ENCODE assay signal across 28 cellular contexts in genomic region chr6:45086685-45087084, GRCh38.
DNase-seq lines count a peak whose midpoint lies in the region; ATAC-seq and TF ChIP-seq lines count a peak whose summit lies in the region.
"Had no signal": no experiment of that assay in that cellular context is flagged by ENCODE, and none has a peak within 500 bp of the region (broad histone marks: within the 10 kb centered on the region; RNA-seq: fewer than 3 reads in every experiment).

No MANE protein-coding gene starts in this region.

- peaks cover 23% of the 10 kb centered on the region for H3K4me1 Mint-ChIP-seq in HFFc6 (ENCODE audit: low read depth)
- peaks cover 14% of the 10 kb centered on the region for H3K4me1 Mint-ChIP-seq in activated T-helper 2 cell treated with anti-CD3 and anti-CD28 coated beads, Interferon-gamma antibody, Interleukin-2, Interleukin-4, amounts not matched to agents 10 μg/mL and 5 μg/mL and 100 μg/mL, durations not matched to agents 14 hours and 24 hours and 36 hours (ENCODE audit: low read depth)
- H3K4me1 Mint-ChIP-seq: GM23338, IgD-negative memory B cell, memory B cell, neural crest cell had no signal

- TF ChIP-seq POLR2A in vagina (IDR thresholded peaks at IDR 0.05): no peak

- no peaks in the 10 kb centered on the region for H3K9me3 Mint-ChIP-seq in HFFc6
- H3K9me3 Mint-ChIP-seq in activated T-helper 2 cell treated with anti-CD3 and anti-CD28 coated beads, Interferon-gamma antibody, Interleukin-2, Interleukin-4, amounts not matched to agents 10 μg/mL and 5 μg/mL and 100 μg/mL, durations not matched to agents 14 hours and 24 hours and 36 hours: peaks cover 11% of the 10 kb centered on the region
- H3K9me3 Mint-ChIP-seq: GM23338, IgD-negative memory B cell, memory B cell, neural crest cell had no signal

- no peak overlapping the region for H3K4me3 Mint-ChIP-seq in HFFc6
- H3K4me3 Mint-ChIP-seq in activated T-helper 2 cell treated with anti-CD3 and anti-CD28 coated beads, Interferon-gamma antibody, Interleukin-2, Interleukin-4, amounts not matched to agents 10 μg/mL and 5 μg/mL and 100 μg/mL, durations not matched to agents 14 hours and 24 hours and 36 hours (ENCODE audit: low read depth): no peak overlapping the region
- H3K4me3 Mint-ChIP-seq: activated CD4-positive, alpha-beta T cell treated with anti-CD3 and anti-CD28 coated beads, Interleukin-2, amount 10 ng/mL, durations not matched to agents 24 days and 14 days; CD4-positive, alpha-beta T cell; GM23338; IgD-negative memory B cell; memory B cell; neural crest cell had no signal

- TF ChIP-seq CTCF in HFFc6 (IDR thresholded peaks at IDR 0.05) (peak; percentile 71), RWPE2 (IDR thresholded peaks at IDR 0.05; ENCODE audit: poor library complexity, severe bottlenecking) (peak; percentile 36), epithelial cell of esophagus (IDR thresholded peaks at IDR 0.05; ENCODE audit: insufficient read depth, low read depth, low read length, missing control alignments) (no peak), retinal pigment epithelial cell (conservative IDR thresholded peaks at IDR 0.05; ENCODE audit: low read depth, low read length) (peak; percentile 3), vagina (IDR thresholded peaks at IDR 0.05) (no peak)

- no peak for DNase-seq in HFFc6
- DNase-seq in RWPE2 (ENCODE audit: low spot score): no peak
- peak; percentile 6 for DNase-seq in epithelial cell of esophagus (ENCODE audit: low read depth)
- DNase-seq in retinal pigment epithelial cell (ENCODE audit: low read depth): no peak
- no peak for DNase-seq in vagina (ENCODE audit: extremely low spot score in 2 of 2)
- no peak for DNase-seq in stimulated activated CD4-positive, alpha-beta T cell treated with anti-CD3 and anti-CD28 coated beads, Interleukin-12 subunit alpha, Interleukin-12 subunit beta, amount 100 ng/mL, for 4 hours
- no peak for DNase-seq in activated T-helper 2 cell treated with anti-CD3 and anti-CD28 coated beads, Interferon-gamma antibody, Interleukin-2, Interleukin-4, amounts not matched to agents 10 μg/mL and 5 μg/mL and 100 μg/mL, durations not matched to agents 14 hours and 24 hours and 36 hours (ENCODE audit: low spot score)
- DNase-seq: activated CD4-positive, alpha-beta T cell treated with anti-CD3 and anti-CD28 coated beads, Interleukin-2, amount 10 ng/mL, durations not matched to agents 24 days and 14 days; activated T-cell treated with anti-CD3 and anti-CD28 coated beads, Interleukin-2, amount 50 U/mL, for 1 hour; CD4-positive, alpha-beta T cell; cerebellar nuclear complex; gastrocnemius medialis; hippocampal formation; left cardiac atrium; NCI-H1105 treated with DMSO at 0.1 percent for 48 hours; NCI-H2081; NCI-H226; NCI-H69; stimulated activated naive CD4-positive, alpha-beta T cell treated with Interleukin-2 at 50 U/mL for 16 hours had no signal

- ATAC-seq in RWPE2 (ENCODE audit: low read depth) (no peak), HG03025 (IDR thresholded peaks at IDR 0.05; ENCODE audit: low FRiP score, unreplicated experiment) (no peak)
- ATAC-seq: esophagus mucosa, gastrocnemius medialis, GM23338, left cardiac atrium, sciatic nerve had no signal

- H3K36me3 Mint-ChIP-seq in HFFc6 (ENCODE audit: low read depth): no peaks in the 10 kb centered on the region
- peaks cover 10% of the 10 kb centered on the region for H3K36me3 Mint-ChIP-seq in activated T-helper 2 cell treated with anti-CD3 and anti-CD28 coated beads, Interferon-gamma antibody, Interleukin-2, Interleukin-4, amounts not matched to agents 10 μg/mL and 5 μg/mL and 100 μg/mL, durations not matched to agents 14 hours and 24 hours and 36 hours (ENCODE audit: low read depth)

- H3K9me3 ChIP-seq in RWPE2 (ENCODE audit: severe bottlenecking): no peaks in the 10 kb centered on the region
- no peaks in the 10 kb centered on the region for H3K9me3 ChIP-seq in vagina
- H3K9me3 ChIP-seq: gastrocnemius medialis, thoracic aorta had no signal

- H3K27ac ChIP-seq in RWPE2 (ENCODE audit: poor library complexity, severe bottlenecking): no peak overlapping the region
- no peak overlapping the region for H3K27ac ChIP-seq in vagina
- H3K27ac ChIP-seq: gastrocnemius medialis, SK-N-MC, thoracic aorta had no signal

- no peak overlapping the region for H3K4me3 ChIP-seq in RWPE2 (ENCODE audit: severe bottlenecking)
- no peak overlapping the region for H3K4me3 ChIP-seq in epithelial cell of esophagus (ENCODE audit: low read length)
- no peak overlapping the region for H3K4me3 ChIP-seq in retinal pigment epithelial cell (ENCODE audit: low read length)
- no peak overlapping the region for H3K4me3 ChIP-seq in vagina
- H3K4me3 ChIP-seq: gastrocnemius medialis, GM23338, SK-N-MC, thoracic aorta had no signal

- no peaks in the 10 kb centered on the region for H3K36me3 ChIP-seq in RWPE2 (ENCODE audit: low read depth)
- H3K36me3 ChIP-seq in vagina: no peaks in the 10 kb centered on the region
- H3K36me3 ChIP-seq: gastrocnemius medialis, thoracic aorta had no signal

- H3K27ac Mint-ChIP-seq in HFFc6: no peak overlapping the region
- H3K27ac Mint-ChIP-seq in activated T-helper 2 cell treated with anti-CD3 and anti-CD28 coated beads, Interferon-gamma antibody, Interleukin-2, Interleukin-4, amounts not matched to agents 10 μg/mL and 5 μg/mL and 100 μg/mL, durations not matched to agents 14 hours and 24 hours and 36 hours: no peak overlapping the region
- H3K27ac Mint-ChIP-seq: activated CD4-positive, alpha-beta T cell treated with anti-CD3 and anti-CD28 coated beads, Interleukin-2, amount 10 ng/mL, durations not matched to agents 24 days and 14 days; CD4-positive, alpha-beta T cell; GM23338; IgD-negative memory B cell; memory B cell had no signal

- H3K27me3 ChIP-seq in RWPE2 (ENCODE audit: insufficient read depth, poor library complexity, severe bottlenecking) (no peaks in the 10 kb centered on the region), vagina (no peaks in the 10 kb centered on the region)
- H3K27me3 ChIP-seq: gastrocnemius medialis had no signal

- no peaks in the 10 kb centered on the region for H3K4me1 ChIP-seq in RWPE2 (ENCODE audit: insufficient read depth, poor library complexity, severe bottlenecking)
- no peaks in the 10 kb centered on the region for H3K4me1 ChIP-seq in vagina
- H3K4me1 ChIP-seq: gastrocnemius medialis had no signal

- no peaks in the 10 kb centered on the region for H3K27me3 Mint-ChIP-seq in HFFc6 (ENCODE audit: insufficient read depth)
- no peaks in the 10 kb centered on the region for H3K27me3 Mint-ChIP-seq in activated T-helper 2 cell treated with anti-CD3 and anti-CD28 coated beads, Interferon-gamma antibody, Interleukin-2, Interleukin-4, amounts not matched to agents 10 μg/mL and 5 μg/mL and 100 μg/mL, durations not matched to agents 14 hours and 24 hours and 36 hours (ENCODE audit: low read depth)
- H3K27me3 Mint-ChIP-seq: activated CD4-positive, alpha-beta T cell treated with anti-CD3 and anti-CD28 coated beads, Interleukin-2, amount 10 ng/mL, durations not matched to agents 24 days and 14 days; CD4-positive, alpha-beta T cell; IgD-negative memory B cell; memory B cell had no signal

- intact Hi-C loops in vagina (cut with DNase I): no loop called here
- intact Hi-C loops in activated T-helper 2 cell treated with anti-CD3 and anti-CD28 coated beads, Interferon-gamma antibody, Interleukin-2, Interleukin-4, amounts not matched to agents 10 μg/mL and 5 μg/mL and 100 μg/mL, durations not matched to agents 14 hours and 24 hours and 36 hours (cut with micrococcal nuclease): no loop called here

Comparison
In these comparisons a context has a peak if more than half of its experiments do, and no peak if none do; other contexts are left out.
1. CTCF ChIP-seq: peak in HFFc6 (single experiment), RWPE2 (single experiment) and retinal pigment epithelial cell (single experiment); none in epithelial cell of esophagus (single experiment) and vagina (0 of 3).